ENCODE assay signal across 8 cellular contexts in the genomic region with DNA sequence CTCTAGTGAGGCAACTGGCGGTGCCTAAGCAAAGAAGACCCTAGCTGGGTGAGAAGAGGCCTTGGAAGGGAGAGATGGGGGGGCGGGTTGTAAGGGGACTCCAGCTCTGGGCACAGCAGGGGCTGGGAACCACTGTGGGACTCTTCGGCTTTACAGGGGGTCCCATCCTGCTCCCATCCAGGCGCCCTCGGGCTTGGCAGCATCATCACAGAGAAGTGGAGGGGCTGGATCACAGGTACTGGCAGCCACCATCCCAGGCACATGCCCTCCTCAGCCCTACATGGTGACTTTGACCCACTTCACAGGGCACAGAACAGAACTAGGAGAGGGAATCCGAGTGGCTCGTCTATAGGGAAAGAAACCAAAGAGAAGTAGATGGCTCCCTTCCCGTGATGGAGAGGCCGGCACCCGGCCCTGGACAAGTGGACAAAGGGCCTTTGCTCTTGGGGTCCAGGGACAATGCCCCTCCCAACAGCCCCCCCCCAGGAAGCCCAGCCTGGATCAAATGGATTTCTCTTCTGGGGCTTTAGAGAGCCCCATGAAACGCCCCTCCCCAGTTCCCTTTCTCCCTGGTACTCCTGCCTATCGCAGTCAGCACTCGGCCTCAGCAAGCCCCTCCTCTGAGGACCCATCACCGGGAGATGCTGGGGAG. TPM values are rescaled to one million over a fixed set of nuclear protein-coding genes. Genes with fewer than 3 reads are reported as not detected.
DNase-seq lines count a peak whose midpoint lies in the region; ATAC-seq and TF ChIP-seq lines count a peak whose summit lies in the region.

No MANE protein-coding gene starts in this region.

- no peak for TF ChIP-seq CTCF in GM12875 (IDR thresholded peaks at IDR 0.05; ENCODE audit: borderline replicate concordance, insufficient read depth, low read depth, low read length)
- TF ChIP-seq CTCF in foreskin fibroblast (IDR thresholded peaks at IDR 0.05; ENCODE audit: low read depth, low read length) = no peak
- TF ChIP-seq CTCF in gastrocnemius medialis (IDR thresholded peaks at IDR 0.05 in 4 of 5, conservative IDR thresholded peaks at IDR 0.05 in 1 of 5) = no peak
- no peak for TF ChIP-seq CTCF in GM10248 (IDR thresholded peaks at IDR 0.05; ENCODE audit: control extremely low read depth, extremely low read depth, low read depth, missing control alignments)

- no peak for TF ChIP-seq POLR2A in gastrocnemius medialis (IDR thresholded peaks at IDR 0.05)

- DNase-seq in SK-N-MC (ENCODE audit: low read depth, low spot score) = no peak
- no peak for DNase-seq in foreskin fibroblast
- no peak for DNase-seq in gastrocnemius medialis
- DNase-seq in HT-29 (ENCODE audit: low spot score) = no peak
- DNase-seq in GM10248 (ENCODE audit: extremely low spot score) = no peak

- POLR2A ChIA-PET in GM10248 (lab: Yijun Ruan, JAX) = interaction anchor here (0.6 kb wide), 1 partner anchor 592 kb away, joined by 3 read pairs; no protein-coding TSS in a partner anchor

- H3K9me3 ChIP-seq in SK-N-MC (ENCODE audit: low read depth, low read length) (no peaks in the 10 kb centered on the region), gastrocnemius medialis (no peaks in the 10 kb centered on the region)

- H3K27me3 ChIP-seq in gastrocnemius medialis = no peaks in the 10 kb centered on the region

- H3K36me3 ChIP-seq in SK-N-MC (ENCODE audit: insufficient read depth, low read length) (no peaks in the 10 kb centered on the region), gastrocnemius medialis (no peaks in the 10 kb centered on the region)

- peaks cover 9 to 19% of the 10 kb centered on the region in 2 donors for H3K4me1 ChIP-seq in gastrocnemius medialis

- in situ Hi-C loops in gastrocnemius medialis (cut with MboI; ENCODE audit: low sequenced_read_pairs in 4 of 4) = no loop called here

- no peak for ATAC-seq in gastrocnemius medialis
- no peak for ATAC-seq in GM18858 (IDR thresholded peaks at IDR 0.05; ENCODE audit: unreplicated experiment)
- ATAC-seq in GM21737 (IDR thresholded peaks at IDR 0.05; ENCODE audit: unreplicated experiment) = no peak

- intact Hi-C loops in gastrocnemius medialis (cut with DNase I; ENCODE audit: low total_unique reads) = loop anchor here (10.0 kb wide), 1 partner anchor 681 kb away; no protein-coding TSS in a partner anchor

- CTCF ChIA-PET in GM10248 (lab: Yijun Ruan, JAX) = interaction anchor here (1.0 to 1.7 kb wide), 9 partner anchors 9 to 647 kb away, joined by 3 to 25 read pairs (median 3); no protein-coding TSS in a partner anchor

- H3K4me3 ChIP-seq in GM12875 (ENCODE audit: low read depth, low read length) (peak overlapping the region; percentile 83), SK-N-MC (peak overlapping the region; percentile 87), foreskin fibroblast (ENCODE audit: low read depth in 1 of 2, low read length in 2 of 2) (peak overlapping the region; percentile 76 to 85), gastrocnemius medialis (peak overlapping the region; percentile 71 to 97 (median 77))

- H3K27ac ChIP-seq in SK-N-MC (no peak overlapping the region), gastrocnemius medialis (peak overlapping the region; percentile 67 to 89 (median 76))

- H3K9ac ChIP-seq in SK-N-MC (ENCODE audit: insufficient read length) = peak overlapping the region; percentile 52

RNA-seq across cellular contexts. Expression of a gene that starts 54.0 kb away (rescaled TPM):
- 10 to 100 TPM; 17.1 to 39.9 (median 26.7) TPM for total RNA-seq in gastrocnemius medialis
- total RNA-seq in HT-29 (2014; rRNA removed; shearing (Covaris generic)) = 71.6 and 77.6 TPM in 2 replicates
